In the genomic region with DNA sequence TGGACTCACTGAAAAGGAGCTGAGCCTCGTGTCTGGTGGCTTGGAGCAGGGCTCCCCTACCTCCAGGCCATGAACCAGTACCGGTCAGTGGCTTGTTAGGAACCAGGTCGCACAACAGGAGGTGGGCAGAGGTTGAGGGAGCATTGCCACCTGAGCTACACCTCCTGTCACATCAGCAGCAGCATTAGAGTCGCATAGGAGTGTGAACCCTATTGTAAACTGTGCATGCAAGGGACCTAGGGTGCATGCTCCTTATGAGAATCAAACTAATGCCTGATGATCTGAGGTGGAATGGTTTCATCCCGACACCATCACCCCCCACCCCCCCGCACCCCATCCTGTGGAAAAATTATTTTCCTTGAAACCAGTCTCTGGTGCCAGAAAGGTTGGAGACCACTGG, we compare ENCODE assay signal across 21 cellular contexts. TPM values are rescaled to one million over a fixed set of nuclear protein-coding genes. Genes with fewer than 3 reads are reported as not detected.
A peak's percentile ranks its signal among the peaks of the same experiment; 100 is the strongest.
DNase-seq lines count a peak whose midpoint lies in the region; ATAC-seq and TF ChIP-seq lines count a peak whose summit lies in the region.
"Had no signal": no experiment of that assay in that cellular context is flagged by ENCODE, and none has a peak within 500 bp of the region (broad histone marks: within the 10 kb centered on the region; RNA-seq: fewer than 3 reads in every experiment).

No MANE protein-coding gene starts in this region.

- H3K4me3 Mint-ChIP-seq in T-helper 17 cell: no peak overlapping the region
- H3K4me3 Mint-ChIP-seq in type B pancreatic cell: no peak overlapping the region
- no peak overlapping the region for H3K4me3 Mint-ChIP-seq in activated T-helper 17 cell treated with anti-CD3 and anti-CD28 coated beads, Interleukin-2, amount 50 U/mL, for 72 hours
- H3K4me3 Mint-ChIP-seq in activated CD8-positive, alpha-beta T cell treated with anti-CD3 and anti-CD28 coated beads for 36 hours: no peak overlapping the region
- H3K4me3 Mint-ChIP-seq: CD8-positive, alpha-beta memory T cell had no signal

- H3K27ac ChIP-seq in mesenchymal stem cell (ENCODE audit: low read length, poor library complexity, severe bottlenecking): no peak overlapping the region
- H3K27ac ChIP-seq: C4-2B had no signal

- H3K4ac ChIP-seq in mesenchymal stem cell (ENCODE audit: low read depth in 1 of 2, low read length in 2 of 2): no peak overlapping the region

- H2BK5ac ChIP-seq in mesenchymal stem cell (ENCODE audit: low read depth, low read length, poor library complexity, severe bottlenecking): no peak overlapping the region

- no peak overlapping the region for H2AK5ac ChIP-seq in mesenchymal stem cell (ENCODE audit: low read length, severe bottlenecking)

- peaks cover 0 to 46% of the 10 kb centered on the region in 2 experiments for H3K27me3 ChIP-seq in mesenchymal stem cell (ENCODE audit: control insufficient read depth in 1 of 2, insufficient read depth in 1 of 2, low read length in 2 of 2)

- H3K27me3 Mint-ChIP-seq in T-helper 17 cell: no peaks in the 10 kb centered on the region
- H3K27me3 Mint-ChIP-seq in type B pancreatic cell: no peaks in the 10 kb centered on the region
- no peaks in the 10 kb centered on the region for H3K27me3 Mint-ChIP-seq in activated T-helper 17 cell treated with anti-CD3 and anti-CD28 coated beads, Interleukin-2, amount 50 U/mL, for 72 hours
- H3K27me3 Mint-ChIP-seq in activated CD8-positive, alpha-beta T cell treated with anti-CD3 and anti-CD28 coated beads for 36 hours: no peaks in the 10 kb centered on the region
- H3K27me3 Mint-ChIP-seq: CD8-positive, alpha-beta memory T cell had no signal

- no peak overlapping the region for H3K14ac ChIP-seq in mesenchymal stem cell (ENCODE audit: low read length in 2 of 2)

- POLR2A ChIA-PET in activated CD8-positive, alpha-beta T cell treated with anti-CD3 and anti-CD28 coated beads for 36 hours (lab: Charles Lee): no interaction called here

- peak overlapping the region; percentile 6 for H4K91ac ChIP-seq in mesenchymal stem cell (ENCODE audit: low read length)

- peaks cover 43% of the 10 kb centered on the region for H3K4me1 Mint-ChIP-seq in T-helper 17 cell
- peaks cover 5% of the 10 kb centered on the region for H3K4me1 Mint-ChIP-seq in type B pancreatic cell (ENCODE audit: unreplicated experiment)
- H3K4me1 Mint-ChIP-seq in activated T-helper 17 cell treated with anti-CD3 and anti-CD28 coated beads, Interleukin-2, amount 50 U/mL, for 72 hours: peaks cover 16% of the 10 kb centered on the region
- no peaks in the 10 kb centered on the region for H3K4me1 Mint-ChIP-seq in activated CD8-positive, alpha-beta T cell treated with anti-CD3 and anti-CD28 coated beads for 36 hours (ENCODE audit: low read depth)

- peak; percentile 34 for DNase-seq in activated effector memory CD4-positive, alpha-beta T cell treated with anti-CD3 and anti-CD28 coated beads, Interleukin-2, amount 50 U/mL, for 16 hours
- DNase-seq in activated effector memory CD4-positive, alpha-beta T cell treated with Interleukin-2 at 50 U/mL for 16 hours: no peak
- no peak for DNase-seq in T-helper 17 cell
- no peak for DNase-seq in mesenchymal stem cell
- peak; percentile 25 for DNase-seq in type B pancreatic cell (ENCODE audit: extremely low spot score, unreplicated experiment)
- DNase-seq in inferior parietal cortex (ENCODE audit: extremely low spot score): no peak
- DNase-seq in activated CD8-positive, alpha-beta T cell treated with anti-CD3 and anti-CD28 coated beads for 36 hours: no peak
- DNase-seq: 8988T; AML-193; Calu3; CD8-positive, alpha-beta memory T cell; EL; Karpas-422; MV-4-11; NCI-H1694 treated with DMSO at 0.1 percent for 48 hours; NCI-H2081 treated with DMSO at 0.1 percent for 48 hours; NCI-H446; NCI-H526; OCI-M1 had no signal

- H3K4me3 ChIP-seq in mesenchymal stem cell (ENCODE audit: insufficient read depth in 1 of 2, low read depth in 1 of 2, low read length in 2 of 2): no peak overlapping the region

- H3K23ac ChIP-seq in mesenchymal stem cell (ENCODE audit: low read length in 2 of 2): no peak overlapping the region

- no peak overlapping the region for H2BK12ac ChIP-seq in mesenchymal stem cell (ENCODE audit: low read length in 2 of 2)

- intact Hi-C loops in activated CD8-positive, alpha-beta T cell treated with anti-CD3 and anti-CD28 coated beads for 36 hours (cut with micrococcal nuclease): no loop called here

- CTCF ChIA-PET in activated CD8-positive, alpha-beta T cell treated with anti-CD3 and anti-CD28 coated beads for 36 hours (lab: Charles Lee): interaction anchor here (0.9 to 1.7 kb wide), 2 partner anchors 14 to 94 kb away, joined by 3 to 6 read pairs; no protein-coding TSS in a partner anchor

- no peak for ATAC-seq in T-helper 17 cell
- no peak for ATAC-seq in activated T-helper 17 cell treated with anti-CD3 and anti-CD28 coated beads, Interleukin-2, amount 50 U/mL, for 72 hours (replicated peaks)
- ATAC-seq in activated CD8-positive, alpha-beta T cell treated with anti-CD3 and anti-CD28 coated beads for 36 hours: no peak

- no peaks in the 10 kb centered on the region for H3K79me1 ChIP-seq in mesenchymal stem cell (replicated peaks; ENCODE audit: low read length, poor library complexity, severe bottlenecking)

- peaks cover 0 to 2% of the 10 kb centered on the region in 2 experiments for H3K36me3 ChIP-seq in mesenchymal stem cell (ENCODE audit: control insufficient read depth in 1 of 2, insufficient read depth in 2 of 2, low read depth in 1 of 2, low read length in 2 of 2)

- TF ChIP-seq CTCF in type B pancreatic cell (conservative IDR thresholded peaks at IDR 0.05): no peak
- no peak for TF ChIP-seq CTCF in activated CD8-positive, alpha-beta T cell treated with anti-CD3 and anti-CD28 coated beads for 36 hours (IDR thresholded peaks at IDR 0.05)

- no peaks in the 10 kb centered on the region for H3K9me3 ChIP-seq in T-helper 17 cell (ENCODE audit: control insufficient read depth, low read length, poor library complexity, severe bottlenecking)
- H3K9me3 ChIP-seq in mesenchymal stem cell (ENCODE audit: control insufficient read depth, low read length): no peaks in the 10 kb centered on the region

- no peak overlapping the region for H4K8ac ChIP-seq in mesenchymal stem cell (ENCODE audit: low read length)

- no peak overlapping the region for H3K4me2 ChIP-seq in mesenchymal stem cell (ENCODE audit: low read length, poor library complexity, severe bottlenecking)

- no peak overlapping the region for H2BK15ac ChIP-seq in mesenchymal stem cell (ENCODE audit: low read depth, poor library complexity, severe bottlenecking)

- H3K27ac Mint-ChIP-seq in T-helper 17 cell (peak overlapping the region; percentile 97), type B pancreatic cell (no peak overlapping the region)
- H3K27ac Mint-ChIP-seq in activated T-helper 17 cell treated with anti-CD3 and anti-CD28 coated beads, Interleukin-2, amount 50 U/mL, for 72 hours: no peak overlapping the region
- H3K27ac Mint-ChIP-seq in activated CD8-positive, alpha-beta T cell treated with anti-CD3 and anti-CD28 coated beads for 36 hours: no peak overlapping the region

- H3K36me3 Mint-ChIP-seq in T-helper 17 cell (ENCODE audit: low read depth) (peaks cover 3% of the 10 kb centered on the region), type B pancreatic cell (no peaks in the 10 kb centered on the region)
- no peaks in the 10 kb centered on the region for H3K36me3 Mint-ChIP-seq in activated T-helper 17 cell treated with anti-CD3 and anti-CD28 coated beads, Interleukin-2, amount 50 U/mL, for 72 hours (ENCODE audit: low read depth)
- no peaks in the 10 kb centered on the region for H3K36me3 Mint-ChIP-seq in activated CD8-positive, alpha-beta T cell treated with anti-CD3 and anti-CD28 coated beads for 36 hours (ENCODE audit: low read depth)
- H3K36me3 Mint-ChIP-seq: CD8-positive, alpha-beta memory T cell had no signal

- no peak overlapping the region for H3K18ac ChIP-seq in mesenchymal stem cell (ENCODE audit: low read depth in 1 of 2, low read length in 2 of 2)

- H3K9ac ChIP-seq in mesenchymal stem cell (ENCODE audit: low read length): no peak overlapping the region

- 94% methylated on average over 5 of the region's 6 CpGs for WGBS in mesenchymal stem cell

- no peak overlapping the region for H2BK120ac ChIP-seq in mesenchymal stem cell (ENCODE audit: low read depth, low read length)

- H3K4me1 ChIP-seq in mesenchymal stem cell (ENCODE audit: control insufficient read depth, insufficient read depth, low read depth, low read length): peaks cover 4% of the 10 kb centered on the region

- H2AFZ ChIP-seq in mesenchymal stem cell (ENCODE audit: low read depth, low read length): no peak overlapping the region

- H3K9me3 Mint-ChIP-seq in type B pancreatic cell: no peaks in the 10 kb centered on the region
- H3K9me3 Mint-ChIP-seq in activated T-helper 17 cell treated with anti-CD3 and anti-CD28 coated beads, Interleukin-2, amount 50 U/mL, for 72 hours: no peaks in the 10 kb centered on the region
- H3K9me3 Mint-ChIP-seq in activated CD8-positive, alpha-beta T cell treated with anti-CD3 and anti-CD28 coated beads for 36 hours: no peaks in the 10 kb centered on the region
- H3K9me3 Mint-ChIP-seq: CD8-positive, alpha-beta memory T cell had no signal

RNA-seq across cellular contexts. Expression of gene TSPAN15, which starts 50.4 kb away (rescaled TPM):
- total RNA-seq in T-helper 17 cell (10 to 100 TPM; 20.3 to 28.7 TPM), type B pancreatic cell (ENCODE audit: low replicate concordance) (19.4 and 19.7 TPM in 2 replicates)
- 19.6 TPM for polyA plus RNA-seq in mesenchymal stem cell (2013, experiment 1 of 2)
- 19.5 TPM for polyA plus RNA-seq in mesenchymal stem cell (2013, experiment 2 of 2)
- total RNA-seq in activated T-helper 17 cell treated with anti-CD3 and anti-CD28 coated beads, Interleukin-2, amount 50 U/mL, for 72 hours: 10 to 100 TPM in 1 of 2 donors, 1 to 10 TPM in 1; 4.9 to 12.7 TPM
- 1 to 10 TPM in 1 of 2 experiments, under 1 TPM in 1; 0.58 to 1.2 TPM for total RNA-seq in activated CD8-positive, alpha-beta T cell treated with anti-CD3 and anti-CD28 coated beads for 36 hours

Comparison
In these comparisons a context has a peak if more than half of its experiments do, and no peak if none do; other contexts are left out.
1. DNase-seq: peak in activated effector memory CD4-positive, alpha-beta T cell treated with anti-CD3 and anti-CD28 coated beads, Interleukin-2, amount 50 U/mL, for 16 hours (single experiment) and type B pancreatic cell (single experiment); none in activated effector memory CD4-positive, alpha-beta T cell treated with Interleukin-2 at 50 U/mL for 16 hours (single experiment), T-helper 17 cell (0 of 3), mesenchymal stem cell (single experiment), inferior parietal cortex (single experiment) and activated CD8-positive, alpha-beta T cell treated with anti-CD3 and anti-CD28 coated beads for 36 hours (single experiment).